ENCODE assay signal across 24 cellular contexts in genomic region chr6:18240230-18240629, GRCh38.
"Had no signal": no experiment of that assay in that cellular context is flagged by ENCODE, and none has a peak within 500 bp of the region (broad histone marks: within the 10 kb centered on the region; RNA-seq: fewer than 3 reads in every experiment).

No MANE protein-coding gene starts in this region.

- H3K4me3 ChIP-seq: esophagus squamous epithelium, heart right ventricle, left ventricle myocardium inferior, thoracic aorta had no signal

- ATAC-seq: activated CD4-positive, alpha-beta T cell treated with anti-CD3 and anti-CD28 coated beads for 36 hours; heart right ventricle; naive thymus-derived CD8-positive, alpha-beta T cell; right cardiac atrium had no signal

- H3K4me1 ChIP-seq: left ventricle myocardium inferior had no signal

- H3K27me3 ChIP-seq: esophagus squamous epithelium, heart right ventricle had no signal

- H3K9me3 Mint-ChIP-seq: central memory CD8-positive, alpha-beta T cell; stimulated activated naive CD8-positive, alpha-beta T cell treated with anti-CD3 and anti-CD28 coated beads, Interleukin-15, Interleukin-2, amounts not matched to agents 100 ng/mL and 50 ng/mL, for 24 hours had no signal

- H3K9me3 ChIP-seq: esophagus squamous epithelium, heart right ventricle, left ventricle myocardium inferior, thoracic aorta had no signal

- H3K27me3 Mint-ChIP-seq: activated CD4-positive, alpha-beta T cell treated with anti-CD3 and anti-CD28 coated beads for 36 hours; activated naive CD8-positive, alpha-beta T cell; central memory CD8-positive, alpha-beta T cell; naive thymus-derived CD8-positive, alpha-beta T cell; stimulated activated naive CD8-positive, alpha-beta T cell treated with anti-CD3 and anti-CD28 coated beads, Interleukin-15, Interleukin-2, amounts not matched to agents 100 ng/mL and 50 ng/mL, for 24 hours had no signal

- H3K27ac ChIP-seq: esophagus squamous epithelium, heart right ventricle, left ventricle myocardium inferior, thoracic aorta had no signal

- H3K27ac Mint-ChIP-seq: activated CD4-positive, alpha-beta T cell treated with anti-CD3 and anti-CD28 coated beads for 36 hours; activated naive CD8-positive, alpha-beta T cell; stimulated activated naive CD8-positive, alpha-beta T cell treated with anti-CD3 and anti-CD28 coated beads, Interleukin-15, Interleukin-2, amounts not matched to agents 100 ng/mL and 50 ng/mL, for 24 hours; T-helper 2 cell treated with Interferon-gamma antibody and Interleukin-4, amounts not matched to agents 5 μg/mL and 100 μg/mL, for 36 hours had no signal

- H3K4me3 Mint-ChIP-seq: activated CD4-positive, alpha-beta T cell treated with anti-CD3 and anti-CD28 coated beads for 36 hours; activated naive CD8-positive, alpha-beta T cell; central memory CD8-positive, alpha-beta T cell; naive thymus-derived CD8-positive, alpha-beta T cell; stimulated activated naive CD8-positive, alpha-beta T cell treated with anti-CD3 and anti-CD28 coated beads, Interleukin-15, Interleukin-2, amounts not matched to agents 100 ng/mL and 50 ng/mL, for 24 hours; T-helper 2 cell treated with Interferon-gamma antibody and Interleukin-4, amounts not matched to agents 5 μg/mL and 100 μg/mL, for 36 hours had no signal

- DNase-seq: activated CD4-positive, alpha-beta T cell treated with anti-CD3 and anti-CD28 coated beads for 36 hours; activated CD4-positive, alpha-beta T cell treated with anti-CD3 and anti-CD28 coated beads, Interleukin-2, amount 50 U/mL, for 48 hours; activated CD4-positive, CD25-positive, alpha-beta regulatory T cell; activated CD8-positive, alpha-beta memory T cell treated with anti-CD3 and anti-CD28 coated beads for 24 hours; activated effector memory CD4-positive, alpha-beta T cell treated with Interleukin-2 at 50 U/mL for 16 hours; activated naive CD4-positive, alpha-beta T cell treated with Interleukin-2 at 50 U/mL for 16 hours; anterior cingulate cortex; dermis blood vessel endothelial cell; effector CD4-positive, alpha-beta T cell; esophagus squamous epithelium; foreskin melanocyte; heart right ventricle; left ventricle myocardium inferior; naive thymus-derived CD8-positive, alpha-beta T cell; posterior cingulate gyrus; right cardiac atrium; stimulated activated CD4-positive, alpha-beta T cell treated with anti-CD3 and anti-CD28 coated beads, Interleukin-2, amount 100 ng/mL, for 48 hours; T-helper 1 cell; trophoblast cell had no signal
